ENCODE assay signal across 8 cellular contexts in genomic region chr10:27504007-27504890, GRCh38. TPM values are rescaled to one million over a fixed set of nuclear protein-coding genes. Genes with fewer than 3 reads are reported as not detected.
DNase-seq lines count a peak whose midpoint lies in the region; ATAC-seq and TF ChIP-seq lines count a peak whose summit lies in the region.

TSS of gene RAB18 (plus strand) at chr10:27504304. CDS start at chr10:27504370, 66 bp downstream.

- peak; percentile 97 for ATAC-seq in DND-41 (ENCODE audit: insufficient read depth, low read depth)

- peaks cover 52% of the 10 kb centered on the region for H3K79me2 ChIP-seq in DND-41 (ENCODE audit: insufficient read depth, low read length)
- peaks cover 51% of the 10 kb centered on the region for H3K79me2 ChIP-seq in GM23248 (ENCODE audit: insufficient read depth)

- H2AFZ ChIP-seq in DND-41 (ENCODE audit: low read depth, low read length) (peak within 1 kb of the TSS; percentile 84), GM23248 (peak within 1 kb of the TSS; percentile 94)

- no peaks in the 10 kb centered on the region for H3K9me2 ChIP-seq in GM23248 (ENCODE audit: insufficient read depth)

- H3K27ac ChIP-seq in DND-41 (ENCODE audit: low read length) (peak within 1 kb of the TSS; percentile 74), GM23248 (peak within 1 kb of the TSS; percentile 88), esophagus squamous epithelium (peak within 1 kb of the TSS; percentile 89 to 97 (median 92))

- DNase-seq in DND-41 (peak; percentile 98), GM23248 (peak; percentile 99), Kasumi-1 (lab: John Stamatoyannopoulos, UW) (peak; percentile 100), RKO (ENCODE audit: low spot score) (peak; percentile 100), activated T-helper 1 cell treated with Interleukin-2 at 50 U/mL for 16 hours (ENCODE audit: low read depth) (peak; percentile 98), esophagus squamous epithelium (lab: John Stamatoyannopoulos, UW) (peak; percentile 96), myocyte (ENCODE audit: low read depth) (peak; percentile 100)
- DNase-seq in stimulated activated CD8-positive, alpha-beta memory T cell treated with anti-CD3 and anti-CD28 coated beads, Interleukin-7, amount 100 ng/mL, for 48 hours (ENCODE audit: extremely low read depth in 1 of 2, low read depth in 1 of 2): peak; percentile 96 to 98

- TF ChIP-seq CTCF in DND-41 (IDR thresholded peaks at IDR 0.05; ENCODE audit: borderline replicate concordance, extremely low read depth, low read length, poor library complexity, severe bottlenecking): no peak
- peak in 3 of 6 experiments; percentile 8 to 43 (median 9) for TF ChIP-seq CTCF in esophagus squamous epithelium (IDR thresholded peaks at IDR 0.05)

- H3K4me1 ChIP-seq in DND-41 (ENCODE audit: insufficient read depth, low read length): peaks cover 37% of the 10 kb centered on the region
- peaks cover 20% of the 10 kb centered on the region for H3K4me1 ChIP-seq in GM23248 (ENCODE audit: insufficient read depth)
- peaks cover 6 to 68% (median 18%) of the 10 kb centered on the region in 3 donors for H3K4me1 ChIP-seq in esophagus squamous epithelium

- H3K4me2 ChIP-seq in DND-41 (ENCODE audit: insufficient read depth, low read length) (peak within 1 kb of the TSS; percentile 75), GM23248 (ENCODE audit: unreplicated experiment) (peak within 1 kb of the TSS; percentile 91)

- TF ChIP-seq POLR2A in esophagus squamous epithelium (IDR thresholded peaks at IDR 0.05): peak in 3 of 4 donors; percentile 87 to 96 (median 94)

- intact Hi-C loops in esophagus squamous epithelium (cut with DNase I): no loop called here

- WGBS in GM23248 (ENCODE audit: low coverage in 1 of 2, low lambda C conversion rate in 2 of 2, missing lambda C conversion rate in 2 of 2), 2 experiments: 0 to 1% methylated on average over 68 to 70 of the region's 73 CpGs
- 0% methylated on average over 10 to 31 of the region's 73 CpGs for WGBS in esophagus squamous epithelium, 2 donors

- H3F3A ChIP-seq in GM23248 (ENCODE audit: insufficient read depth): peaks cover 2% of the 10 kb centered on the region

- H3K27me3 ChIP-seq in DND-41 (ENCODE audit: insufficient read depth, low read length, poor library complexity) (no peaks in the 10 kb centered on the region), GM23248 (replicated peaks; ENCODE audit: insufficient read depth) (no peaks in the 10 kb centered on the region), esophagus squamous epithelium (no peaks in the 10 kb centered on the region)

- in situ Hi-C loops in GM23248 (cut with MboI): no loop called here

- H3K9me3 ChIP-seq in DND-41 (ENCODE audit: insufficient read depth, low read length, severe bottlenecking) (no peaks in the 10 kb centered on the region), GM23248 (ENCODE audit: low read depth) (no peaks in the 10 kb centered on the region), esophagus squamous epithelium (no peaks in the 10 kb centered on the region)

- H4K20me1 ChIP-seq in DND-41 (ENCODE audit: insufficient read depth, low read length) (peaks cover 28% of the 10 kb centered on the region), GM23248 (ENCODE audit: insufficient read depth) (peaks cover 19% of the 10 kb centered on the region)

- H3K9ac ChIP-seq in DND-41 (ENCODE audit: low read depth, low read length): peak within 1 kb of the TSS; percentile 72
- peak within 1 kb of the TSS; percentile 96 for H3K9ac ChIP-seq in GM23248

- H3K4me3 ChIP-seq in DND-41 (ENCODE audit: low read depth in 1 of 2, low read length in 2 of 2): peak within 1 kb of the TSS; percentile 83 to 94
- peak within 1 kb of the TSS; percentile 90 for H3K4me3 ChIP-seq in GM23248
- peak within 1 kb of the TSS; percentile 64 to 96 (median 82) for H3K4me3 ChIP-seq in esophagus squamous epithelium

- H3K36me3 ChIP-seq in DND-41 (ENCODE audit: insufficient read depth, low read length) (no peaks in the 10 kb centered on the region; the same call in 1 of the 2 replicates), GM23248 (ENCODE audit: low read depth) (0 out of 2 replicates have a peak, but pooled peaks cover 3% of the 10 kb centered on the region), esophagus squamous epithelium (no peaks in the 10 kb centered on the region)

RNA-seq across cellular contexts. Expression of gene RAB18, which starts in this region (rescaled TPM):
- 55.3 and 57.7 TPM in 2 replicates for total RNA-seq in GM23248 (2014; rRNA removed; shearing (Covaris generic))
- polyA plus RNA-seq in GM23248 (2016; fragmentation: Nextera tagmentation; extraction: Ambion mirVana): 221 and 226 TPM in 2 replicates
- total RNA-seq in esophagus squamous epithelium: 10 to 100 TPM; 40.4 to 72.6 (median 56.9) TPM
- 40.4 and 65.7 TPM in 2 replicates for total RNA-seq in myocyte
- 91.7 TPM for polyA plus RNA-seq in myocyte (2012)

Comparison
In these comparisons a context has a peak if more than half of its experiments do, and no peak if none do; other contexts are left out.
1. Peak in every context shown above with its lines: DNase-seq, ATAC-seq, H3K4me3 ChIP-seq and H3K27ac ChIP-seq.